ENCODE assay signal across 1 cellular context in the genomic region with DNA sequence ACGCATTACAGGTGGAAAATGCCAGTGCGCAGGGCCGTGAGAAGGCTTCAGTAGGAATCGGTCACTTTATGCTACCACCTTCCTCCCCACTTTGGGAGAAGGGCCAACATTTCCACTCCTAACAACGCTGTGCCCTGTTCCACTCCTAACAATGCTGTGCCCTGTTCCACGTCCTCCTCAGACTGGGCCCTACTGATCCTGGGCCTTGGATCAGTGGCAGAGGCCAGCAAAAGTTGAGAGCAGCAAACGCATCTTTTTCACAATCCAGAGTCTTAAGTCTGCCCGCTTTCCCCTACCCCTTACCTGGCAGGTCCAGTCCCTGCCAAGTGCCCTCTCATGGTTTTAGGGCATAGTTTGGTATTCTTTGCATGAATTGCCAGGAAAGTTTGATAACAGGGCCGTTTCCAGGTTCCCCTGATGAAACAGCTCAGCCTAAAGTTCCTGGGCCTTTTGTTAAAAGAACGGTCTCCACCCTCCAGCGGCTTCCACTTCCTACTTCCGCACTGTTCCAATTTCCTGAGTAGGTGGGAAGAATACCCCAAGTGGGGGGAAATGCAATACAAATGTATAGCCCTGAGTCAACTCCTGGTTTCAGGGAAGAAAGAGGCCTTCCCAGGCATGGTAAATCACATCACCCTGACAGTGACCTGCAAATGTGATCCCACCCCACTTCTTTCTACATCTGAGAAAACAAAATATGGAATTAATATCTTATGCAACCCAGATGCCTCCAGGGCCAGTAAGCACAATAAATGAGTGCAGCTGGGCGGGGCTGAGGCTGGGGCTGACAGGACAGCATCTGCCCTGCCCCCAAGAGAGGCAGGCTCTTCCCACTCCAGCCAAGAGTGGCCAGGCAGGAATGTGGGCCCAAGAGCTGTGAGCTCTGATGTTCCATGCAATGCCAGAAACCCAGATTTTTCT.
A peak's percentile ranks its signal among the peaks of the same experiment; 100 is the strongest.
TF ChIP-seq lines count a peak whose summit lies in the region.

No MANE protein-coding gene starts in this region.

TF ChIP-seq in HepG2, 621 proteins besides CTCF, POLR2A, EP300 and RAD21:
- TF ChIP-seq, protein P1, sequence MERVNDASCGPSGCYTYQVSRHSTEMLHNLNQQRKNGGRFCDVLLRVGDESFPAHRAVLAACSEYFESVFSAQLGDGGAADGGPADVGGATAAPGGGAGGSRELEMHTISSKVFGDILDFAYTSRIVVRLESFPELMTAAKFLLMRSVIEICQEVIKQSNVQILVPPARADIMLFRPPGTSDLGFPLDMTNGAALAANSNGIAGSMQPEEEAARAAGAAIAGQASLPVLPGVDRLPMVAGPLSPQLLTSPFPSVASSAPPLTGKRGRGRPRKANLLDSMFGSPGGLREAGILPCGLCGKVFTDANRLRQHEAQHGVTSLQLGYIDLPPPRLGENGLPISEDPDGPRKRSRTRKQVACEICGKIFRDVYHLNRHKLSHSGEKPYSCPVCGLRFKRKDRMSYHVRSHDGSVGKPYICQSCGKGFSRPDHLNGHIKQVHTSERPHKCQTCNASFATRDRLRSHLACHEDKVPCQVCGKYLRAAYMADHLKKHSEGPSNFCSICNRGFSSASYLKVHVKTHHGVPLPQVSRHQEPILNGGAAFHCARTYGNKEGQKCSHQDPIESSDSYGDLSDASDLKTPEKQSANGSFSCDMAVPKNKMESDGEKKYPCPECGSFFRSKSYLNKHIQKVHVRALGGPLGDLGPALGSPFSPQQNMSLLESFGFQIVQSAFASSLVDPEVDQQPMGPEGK (CRISPR knock-in tag; IDR thresholded peaks at IDR 0.05): peak; percentile 45; the same call in 1 of the 2 replicates
- TF ChIP-seq ZNF446 (CRISPR knock-in tag; IDR thresholded peaks at IDR 0.05) (no peak), ARNT2 (CRISPR knock-in tag; IDR thresholded peaks at IDR 0.05; ENCODE audit: low read depth) (no peak), HDAC1 (CRISPR knock-in tag; IDR thresholded peaks at IDR 0.05) (no peak), NR2C2 (CRISPR knock-in tag; IDR thresholded peaks at IDR 0.05; ENCODE audit: borderline replicate concordance) (0 out of 2 replicates have a peak, but pooled peaks have one; percentile 5), TEAD3 (CRISPR knock-in tag; optimal IDR thresholded peaks at IDR 0.05; ENCODE audit: borderline replicate concordance) (peak; percentile 47), ZC3H4 (CRISPR knock-in tag; IDR thresholded peaks at IDR 0.05; ENCODE audit: borderline replicate concordance) (no peak), ZNF136 (CRISPR knock-in tag; IDR thresholded peaks at IDR 0.05; ENCODE audit: low read depth) (no peak), ZNF780A (CRISPR knock-in tag; IDR thresholded peaks at IDR 0.05) (no peak), ZNF563 (CRISPR knock-in tag; IDR thresholded peaks at IDR 0.05) (no peak)
- TF ChIP-seq, protein P2, sequence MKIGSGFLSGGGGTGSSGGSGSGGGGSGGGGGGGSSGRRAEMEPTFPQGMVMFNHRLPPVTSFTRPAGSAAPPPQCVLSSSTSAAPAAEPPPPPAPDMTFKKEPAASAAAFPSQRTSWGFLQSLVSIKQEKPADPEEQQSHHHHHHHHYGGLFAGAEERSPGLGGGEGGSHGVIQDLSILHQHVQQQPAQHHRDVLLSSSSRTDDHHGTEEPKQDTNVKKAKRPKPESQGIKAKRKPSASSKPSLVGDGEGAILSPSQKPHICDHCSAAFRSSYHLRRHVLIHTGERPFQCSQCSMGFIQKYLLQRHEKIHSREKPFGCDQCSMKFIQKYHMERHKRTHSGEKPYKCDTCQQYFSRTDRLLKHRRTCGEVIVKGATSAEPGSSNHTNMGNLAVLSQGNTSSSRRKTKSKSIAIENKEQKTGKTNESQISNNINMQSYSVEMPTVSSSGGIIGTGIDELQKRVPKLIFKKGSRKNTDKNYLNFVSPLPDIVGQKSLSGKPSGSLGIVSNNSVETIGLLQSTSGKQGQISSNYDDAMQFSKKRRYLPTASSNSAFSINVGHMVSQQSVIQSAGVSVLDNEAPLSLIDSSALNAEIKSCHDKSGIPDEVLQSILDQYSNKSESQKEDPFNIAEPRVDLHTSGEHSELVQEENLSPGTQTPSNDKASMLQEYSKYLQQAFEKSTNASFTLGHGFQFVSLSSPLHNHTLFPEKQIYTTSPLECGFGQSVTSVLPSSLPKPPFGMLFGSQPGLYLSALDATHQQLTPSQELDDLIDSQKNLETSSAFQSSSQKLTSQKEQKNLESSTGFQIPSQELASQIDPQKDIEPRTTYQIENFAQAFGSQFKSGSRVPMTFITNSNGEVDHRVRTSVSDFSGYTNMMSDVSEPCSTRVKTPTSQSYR (CRISPR knock-in tag; IDR thresholded peaks at IDR 0.05; ENCODE audit: borderline replicate concordance): peak; percentile 39; the same call in 1 of the 2 replicates
- TF ChIP-seq, protein P3, sequence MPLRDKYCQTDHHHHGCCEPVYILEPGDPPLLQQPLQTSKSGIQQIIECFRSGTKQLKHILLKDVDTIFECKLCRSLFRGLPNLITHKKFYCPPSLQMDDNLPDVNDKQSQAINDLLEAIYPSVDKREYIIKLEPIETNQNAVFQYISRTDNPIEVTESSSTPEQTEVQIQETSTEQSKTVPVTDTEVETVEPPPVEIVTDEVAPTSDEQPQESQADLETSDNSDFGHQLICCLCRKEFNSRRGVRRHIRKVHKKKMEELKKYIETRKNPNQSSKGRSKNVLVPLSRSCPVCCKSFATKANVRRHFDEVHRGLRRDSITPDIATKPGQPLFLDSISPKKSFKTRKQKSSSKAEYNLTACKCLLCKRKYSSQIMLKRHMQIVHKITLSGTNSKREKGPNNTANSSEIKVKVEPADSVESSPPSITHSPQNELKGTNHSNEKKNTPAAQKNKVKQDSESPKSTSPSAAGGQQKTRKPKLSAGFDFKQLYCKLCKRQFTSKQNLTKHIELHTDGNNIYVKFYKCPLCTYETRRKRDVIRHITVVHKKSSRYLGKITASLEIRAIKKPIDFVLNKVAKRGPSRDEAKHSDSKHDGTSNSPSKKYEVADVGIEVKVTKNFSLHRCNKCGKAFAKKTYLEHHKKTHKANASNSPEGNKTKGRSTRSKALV (CRISPR knock-in tag; IDR thresholded peaks at IDR 0.05): 0 out of 2 replicates have a peak, but pooled peaks have one; percentile 36
- TF ChIP-seq, protein P4, sequence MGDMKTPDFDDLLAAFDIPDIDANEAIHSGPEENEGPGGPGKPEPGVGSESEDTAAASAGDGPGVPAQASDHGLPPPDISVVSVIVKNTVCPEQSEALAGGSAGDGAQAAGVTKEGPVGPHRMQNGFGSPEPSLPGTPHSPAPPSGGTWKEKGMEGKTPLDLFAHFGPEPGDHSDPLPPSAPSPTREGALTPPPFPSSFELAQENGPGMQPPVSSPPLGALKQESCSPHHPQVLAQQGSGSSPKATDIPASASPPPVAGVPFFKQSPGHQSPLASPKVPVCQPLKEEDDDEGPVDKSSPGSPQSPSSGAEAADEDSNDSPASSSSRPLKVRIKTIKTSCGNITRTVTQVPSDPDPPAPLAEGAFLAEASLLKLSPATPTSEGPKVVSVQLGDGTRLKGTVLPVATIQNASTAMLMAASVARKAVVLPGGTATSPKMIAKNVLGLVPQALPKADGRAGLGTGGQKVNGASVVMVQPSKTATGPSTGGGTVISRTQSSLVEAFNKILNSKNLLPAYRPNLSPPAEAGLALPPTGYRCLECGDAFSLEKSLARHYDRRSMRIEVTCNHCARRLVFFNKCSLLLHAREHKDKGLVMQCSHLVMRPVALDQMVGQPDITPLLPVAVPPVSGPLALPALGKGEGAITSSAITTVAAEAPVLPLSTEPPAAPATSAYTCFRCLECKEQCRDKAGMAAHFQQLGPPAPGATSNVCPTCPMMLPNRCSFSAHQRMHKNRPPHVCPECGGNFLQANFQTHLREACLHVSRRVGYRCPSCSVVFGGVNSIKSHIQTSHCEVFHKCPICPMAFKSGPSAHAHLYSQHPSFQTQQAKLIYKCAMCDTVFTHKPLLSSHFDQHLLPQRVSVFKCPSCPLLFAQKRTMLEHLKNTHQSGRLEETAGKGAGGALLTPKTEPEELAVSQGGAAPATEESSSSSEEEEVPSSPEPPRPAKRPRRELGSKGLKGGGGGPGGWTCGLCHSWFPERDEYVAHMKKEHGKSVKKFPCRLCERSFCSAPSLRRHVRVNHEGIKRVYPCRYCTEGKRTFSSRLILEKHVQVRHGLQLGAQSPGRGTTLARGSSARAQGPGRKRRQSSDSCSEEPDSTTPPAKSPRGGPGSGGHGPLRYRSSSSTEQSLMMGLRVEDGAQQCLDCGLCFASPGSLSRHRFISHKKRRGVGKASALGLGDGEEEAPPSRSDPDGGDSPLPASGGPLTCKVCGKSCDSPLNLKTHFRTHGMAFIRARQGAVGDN (CRISPR knock-in tag; IDR thresholded peaks at IDR 0.05): peak; percentile 19; the same call in 1 of the 2 replicates
TF ChIP-seq in HepG2: peak in this region for 6.
